Comparison of ENCODE assay signal across 8 cellular contexts in the genomic region with DNA sequence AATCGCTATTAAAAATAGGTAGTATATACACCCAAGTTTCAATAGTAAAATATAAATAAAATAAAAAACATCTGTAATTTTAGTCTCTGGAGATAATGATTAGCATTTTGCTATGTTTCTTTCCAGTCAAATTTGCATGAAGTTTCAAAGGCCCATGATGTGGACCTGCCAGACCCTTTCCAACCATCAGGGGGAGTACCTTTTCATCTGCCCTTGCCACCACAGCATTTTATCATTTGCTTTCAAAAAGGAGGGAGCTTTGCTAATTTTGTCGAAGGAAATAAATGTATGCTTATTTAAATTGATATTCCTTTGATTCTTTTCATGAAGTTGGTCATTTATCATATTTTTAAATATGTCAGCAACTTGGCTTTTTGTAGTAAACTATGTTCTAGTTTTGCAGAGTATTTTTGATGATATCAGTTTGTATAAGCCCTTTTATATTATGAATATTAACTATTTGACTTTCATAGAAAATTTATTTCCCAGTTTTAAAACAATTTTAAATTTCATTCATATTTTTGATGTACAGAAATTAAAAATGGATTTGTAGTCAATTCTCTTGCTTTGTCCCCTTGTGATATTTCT.
A peak's percentile ranks its signal among the peaks of the same experiment; 100 is the strongest.
DNase-seq lines count a peak whose midpoint lies in the region; ATAC-seq and TF ChIP-seq lines count a peak whose summit lies in the region.

No MANE protein-coding gene starts in this region.

- H3K27me3 Mint-ChIP-seq in brain: no peaks in the 10 kb centered on the region

- no peak overlapping the region for H3K27ac Mint-ChIP-seq in brain

- DNase-seq in AML-193 (lab: John Stamatoyannopoulos, UW) (peak; percentile 33 to 47), GM12865 (ENCODE audit: low read depth) (peak; percentile 51), NAMALWA (ENCODE audit: low spot score) (peak; percentile 72), myocyte (ENCODE audit: low read depth) (peak; percentile 28)

- H3K4me3 ChIP-seq in GM12865 (ENCODE audit: low read depth, low read length): no peak overlapping the region

- no peaks in the 10 kb centered on the region for H3K9me3 Mint-ChIP-seq in brain

- H3K4me1 Mint-ChIP-seq in brain: no peaks in the 10 kb centered on the region

- ATAC-seq in HG03354 (IDR thresholded peaks at IDR 0.05; ENCODE audit: poor library complexity, severe bottlenecking, unreplicated experiment) (no peak), GM18520 (IDR thresholded peaks at IDR 0.05; ENCODE audit: unreplicated experiment) (no peak), GM21423 (IDR thresholded peaks at IDR 0.05; ENCODE audit: unreplicated experiment) (no peak)

- TF ChIP-seq CTCF in GM12865 (IDR thresholded peaks at IDR 0.05; ENCODE audit: insufficient read depth, low read depth, low read length, missing control alignments) (peak; percentile 62), brain (conservative IDR thresholded peaks at IDR 0.05) (peak; percentile 35 to 61)

- H3K4me3 Mint-ChIP-seq in brain: no peak overlapping the region

- H3K36me3 Mint-ChIP-seq in brain: peaks cover 39% of the 10 kb centered on the region
